In the genomic region with DNA sequence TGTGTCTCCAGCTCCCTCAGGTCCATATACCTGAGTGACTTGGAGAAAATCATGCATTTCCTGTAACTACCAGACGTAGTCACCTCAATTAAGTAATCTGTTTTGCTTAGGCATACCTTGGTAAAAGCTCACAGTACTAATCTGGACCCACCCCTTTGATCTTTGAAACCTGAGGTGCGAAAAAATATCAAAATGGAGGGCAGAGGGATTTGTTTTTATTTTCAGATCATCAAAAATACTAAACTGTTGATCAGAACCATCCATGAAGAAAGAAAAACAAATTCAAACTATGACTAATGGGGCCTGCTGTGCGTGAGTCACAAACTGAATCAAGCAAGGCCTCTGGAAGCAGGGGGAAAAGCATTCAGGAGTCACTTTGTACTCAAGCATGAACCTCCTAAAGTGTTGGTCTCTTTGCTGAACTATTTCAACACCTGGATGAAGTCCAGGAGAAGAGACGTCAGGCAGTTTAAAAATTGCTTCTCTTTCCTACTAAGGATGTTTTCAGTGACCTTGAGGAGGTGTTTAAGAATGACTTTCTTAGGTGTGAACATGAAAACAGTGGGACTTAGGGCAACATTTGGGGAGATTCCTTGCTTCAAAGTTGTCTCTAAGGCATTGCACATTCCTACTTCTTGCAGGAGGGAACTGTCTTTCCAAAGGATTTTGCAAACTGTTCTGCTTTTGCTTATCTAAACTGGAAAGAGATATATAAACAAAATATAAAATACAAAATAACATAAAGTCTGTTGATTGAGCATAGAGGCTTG, we compare ENCODE assay signal across 2 cellular contexts.
TF ChIP-seq lines count a peak whose summit lies in the region.

No MANE protein-coding gene starts in this region.

TF ChIP-seq in IMR-90, 13 proteins besides CTCF, POLR2A, EP300 and RAD21:
- TF ChIP-seq CHD1 (IDR thresholded peaks at IDR 0.05; ENCODE audit: low read depth, low read length) (no peak), ELK1 (IDR thresholded peaks at IDR 0.05; ENCODE audit: borderline replicate concordance, low read depth, low read length) (no peak), MXI1 (IDR thresholded peaks at IDR 0.05; ENCODE audit: borderline replicate concordance, low read depth, low read length) (no peak), RFX5 (IDR thresholded peaks at IDR 0.05; ENCODE audit: low read depth, low read length) (no peak), RCOR1 (IDR thresholded peaks at IDR 0.05; ENCODE audit: insufficient replicate concordance, low read length) (no peak), FOS (IDR thresholded peaks at IDR 0.05; ENCODE audit: low read depth, low read length) (peak; percentile 94), USF2 (IDR thresholded peaks at IDR 0.05; ENCODE audit: low read depth, low read length) (no peak), SMC3 (IDR thresholded peaks at IDR 0.05; ENCODE audit: low read depth, low read length) (no peak), MAFK (IDR thresholded peaks at IDR 0.05; ENCODE audit: low read depth, low read length) (no peak), CEBPB (IDR thresholded peaks at IDR 0.05; ENCODE audit: low read depth, low read length) (peak; percentile 77), MAZ (IDR thresholded peaks at IDR 0.05; ENCODE audit: borderline replicate concordance, low read depth, low read length) (no peak), BHLHE40 (IDR thresholded peaks at IDR 0.05; ENCODE audit: low read depth, low read length) (peak; percentile 29; the same call in 1 of the 2 replicates), NFE2L2 (IDR thresholded peaks at IDR 0.05; ENCODE audit: low read depth, low read length) (no peak)

TF ChIP-seq in endothelial cell of umbilical vein, 7 proteins besides CTCF, POLR2A, EP300 and RAD21:
- TF ChIP-seq POLR2AphosphoS5 (IDR thresholded peaks at IDR 0.05; ENCODE audit: insufficient read depth, low read depth, low read length) (peak; percentile 39), MYC (IDR thresholded peaks at IDR 0.05; ENCODE audit: low read depth, low read length) (no peak), JUN (IDR thresholded peaks at IDR 0.05; ENCODE audit: borderline replicate concordance, insufficient read depth, insufficient read length, low read depth) (peak; percentile 91), FOS (IDR thresholded peaks at IDR 0.05; ENCODE audit: borderline replicate concordance, insufficient read depth, low read length) (peak; percentile 98)
- TF ChIP-seq, protein P1, sequence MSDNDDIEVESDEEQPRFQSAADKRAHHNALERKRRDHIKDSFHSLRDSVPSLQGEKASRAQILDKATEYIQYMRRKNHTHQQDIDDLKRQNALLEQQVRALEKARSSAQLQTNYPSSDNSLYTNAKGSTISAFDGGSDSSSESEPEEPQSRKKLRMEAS (IDR thresholded peaks at IDR 0.05; ENCODE audit: insufficient read depth, insufficient read length): no peak
